ENCODE assay signal across 15 cellular contexts in genomic region chr2:129870646-129871335, GRCh38.
"Had no signal": no experiment of that assay in that cellular context is flagged by ENCODE, and none has a peak within 500 bp of the region (broad histone marks: within the 10 kb centered on the region; RNA-seq: fewer than 3 reads in every experiment).

No MANE protein-coding gene starts in this region.

- H3K36me3 ChIP-seq: left ventricle myocardium inferior, right lobe of liver, spleen, stomach had no signal

- H3K27ac Mint-ChIP-seq: memory B cell, nephron had no signal

- H3K27me3 ChIP-seq: hepatocyte, right lobe of liver, spleen, stomach, testis had no signal

- H3K9me3 ChIP-seq: left ventricle myocardium inferior, psoas muscle, right lobe of liver, spleen, stomach, testis had no signal

- H3K4me1 Mint-ChIP-seq: memory B cell, nephron had no signal

- FAIRE-seq: colon, endometrium had no signal

- H3K4me3 ChIP-seq: hepatocyte, left ventricle myocardium inferior, psoas muscle, right lobe of liver, spleen, stomach, testis had no signal

- DNase-seq: activated CD4-positive, alpha-beta T cell treated with anti-CD3 and anti-CD28 coated beads for 1 hour; activated CD4-positive, alpha-beta T cell treated with anti-CD3 and anti-CD28 coated beads, Interleukin-2, amount 50 U/mL, for 48 hours; activated naive CD4-positive, alpha-beta T cell treated with anti-CD3 and anti-CD28 coated beads, Interleukin-2, amount 50 U/mL, for 16 hours; caudate nucleus; left ventricle myocardium inferior; psoas muscle; right lobe of liver; spleen; stomach; testis had no signal

- H3K4me3 Mint-ChIP-seq: memory B cell, nephron had no signal

- H3K9me3 Mint-ChIP-seq: memory B cell, nephron had no signal

- H3K4me1 ChIP-seq: left ventricle myocardium inferior, psoas muscle, right lobe of liver, spleen, stomach, testis had no signal

- H3K36me3 Mint-ChIP-seq: memory B cell had no signal

- H3K27ac ChIP-seq: hepatocyte, left ventricle myocardium inferior, psoas muscle, right lobe of liver, spleen, stomach, testis had no signal
